ENCODE assay signal across 1 cellular context in the genomic region with DNA sequence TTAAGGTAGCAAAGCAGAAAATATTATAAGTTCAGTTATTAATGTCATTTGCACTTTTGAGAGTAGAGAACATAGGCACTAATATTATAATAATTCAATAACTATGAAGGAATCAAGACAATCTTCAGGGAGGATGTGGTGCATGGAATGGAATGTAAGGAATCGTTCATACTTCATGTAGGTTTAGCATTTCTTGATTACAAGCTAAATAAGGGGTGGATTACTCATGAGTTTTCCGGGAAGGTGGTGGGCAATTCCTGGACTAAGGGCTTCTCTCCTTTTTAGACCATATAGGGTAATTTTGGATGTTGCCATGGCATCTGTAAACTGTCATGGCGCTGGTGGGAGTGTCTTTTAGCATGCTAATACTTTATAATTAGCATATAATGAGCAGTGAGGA.
TF ChIP-seq lines count a peak whose summit lies in the region.

No MANE protein-coding gene starts in this region.

TF ChIP-seq in GM23338, 12 proteins besides CTCF, POLR2A, EP300 and RAD21:
- TF ChIP-seq, protein P1, sequence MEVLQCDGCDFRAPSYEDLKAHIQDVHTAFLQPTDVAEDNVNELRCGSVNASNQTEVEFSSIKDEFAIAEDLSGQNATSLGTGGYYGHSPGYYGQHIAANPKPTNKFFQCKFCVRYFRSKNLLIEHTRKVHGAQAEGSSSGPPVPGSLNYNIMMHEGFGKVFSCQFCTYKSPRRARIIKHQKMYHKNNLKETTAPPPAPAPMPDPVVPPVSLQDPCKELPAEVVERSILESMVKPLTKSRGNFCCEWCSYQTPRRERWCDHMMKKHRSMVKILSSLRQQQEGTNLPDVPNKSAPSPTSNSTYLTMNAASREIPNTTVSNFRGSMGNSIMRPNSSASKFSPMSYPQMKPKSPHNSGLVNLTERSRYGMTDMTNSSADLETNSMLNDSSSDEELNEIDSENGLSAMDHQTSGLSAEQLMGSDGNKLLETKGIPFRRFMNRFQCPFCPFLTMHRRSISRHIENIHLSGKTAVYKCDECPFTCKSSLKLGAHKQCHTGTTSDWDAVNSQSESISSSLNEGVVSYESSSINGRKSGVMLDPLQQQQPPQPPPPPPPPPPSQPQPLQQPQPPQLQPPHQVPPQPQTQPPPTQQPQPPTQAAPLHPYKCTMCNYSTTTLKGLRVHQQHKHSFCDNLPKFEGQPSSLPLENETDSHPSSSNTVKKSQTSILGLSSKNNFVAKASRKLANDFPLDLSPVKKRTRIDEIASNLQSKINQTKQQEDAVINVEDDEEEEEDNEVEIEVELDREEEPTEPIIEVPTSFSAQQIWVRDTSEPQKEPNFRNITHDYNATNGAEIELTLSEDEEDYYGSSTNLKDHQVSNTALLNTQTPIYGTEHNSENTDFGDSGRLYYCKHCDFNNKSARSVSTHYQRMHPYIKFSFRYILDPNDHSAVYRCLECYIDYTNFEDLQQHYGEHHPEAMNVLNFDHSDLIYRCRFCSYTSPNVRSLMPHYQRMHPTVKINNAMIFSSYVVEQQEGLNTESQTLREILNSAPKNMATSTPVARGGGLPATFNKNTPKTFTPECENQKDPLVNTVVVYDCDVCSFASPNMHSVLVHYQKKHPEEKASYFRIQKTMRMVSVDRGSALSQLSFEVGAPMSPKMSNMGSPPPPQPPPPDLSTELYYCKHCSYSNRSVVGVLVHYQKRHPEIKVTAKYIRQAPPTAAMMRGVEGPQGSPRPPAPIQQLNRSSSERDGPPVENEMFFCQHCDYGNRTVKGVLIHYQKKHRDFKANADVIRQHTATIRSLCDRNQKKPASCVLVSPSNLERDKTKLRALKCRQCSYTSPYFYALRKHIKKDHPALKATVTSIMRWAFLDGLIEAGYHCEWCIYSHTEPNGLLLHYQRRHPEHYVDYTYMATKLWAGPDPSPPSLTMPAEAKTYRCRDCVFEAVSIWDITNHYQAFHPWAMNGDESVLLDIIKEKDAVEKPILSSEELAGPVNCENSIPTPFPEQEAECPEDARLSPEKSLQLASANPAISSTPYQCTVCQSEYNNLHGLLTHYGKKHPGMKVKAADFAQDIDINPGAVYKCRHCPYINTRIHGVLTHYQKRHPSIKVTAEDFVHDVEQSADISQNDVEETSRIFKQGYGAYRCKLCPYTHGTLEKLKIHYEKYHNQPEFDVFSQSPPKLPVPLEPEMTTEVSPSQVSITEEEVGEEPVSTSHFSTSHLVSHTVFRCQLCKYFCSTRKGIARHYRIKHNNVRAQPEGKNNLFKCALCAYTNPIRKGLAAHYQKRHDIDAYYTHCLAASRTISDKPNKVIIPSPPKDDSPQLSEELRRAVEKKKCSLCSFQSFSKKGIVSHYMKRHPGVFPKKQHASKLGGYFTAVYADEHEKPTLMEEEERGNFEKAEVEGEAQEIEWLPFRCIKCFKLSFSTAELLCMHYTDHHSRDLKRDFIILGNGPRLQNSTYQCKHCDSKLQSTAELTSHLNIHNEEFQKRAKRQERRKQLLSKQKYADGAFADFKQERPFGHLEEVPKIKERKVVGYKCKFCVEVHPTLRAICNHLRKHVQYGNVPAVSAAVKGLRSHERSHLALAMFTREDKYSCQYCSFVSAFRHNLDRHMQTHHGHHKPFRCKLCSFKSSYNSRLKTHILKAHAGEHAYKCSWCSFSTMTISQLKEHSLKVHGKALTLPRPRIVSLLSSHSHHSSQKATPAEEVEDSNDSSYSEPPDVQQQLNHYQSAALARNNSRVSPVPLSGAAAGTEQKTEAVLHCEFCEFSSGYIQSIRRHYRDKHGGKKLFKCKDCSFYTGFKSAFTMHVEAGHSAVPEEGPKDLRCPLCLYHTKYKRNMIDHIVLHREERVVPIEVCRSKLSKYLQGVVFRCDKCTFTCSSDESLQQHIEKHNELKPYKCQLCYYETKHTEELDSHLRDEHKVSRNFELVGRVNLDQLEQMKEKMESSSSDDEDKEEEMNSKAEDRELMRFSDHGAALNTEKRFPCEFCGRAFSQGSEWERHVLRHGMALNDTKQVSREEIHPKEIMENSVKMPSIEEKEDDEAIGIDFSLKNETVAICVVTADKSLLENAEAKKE (CRISPR knock-in tag; IDR thresholded peaks at IDR 0.05), result no peak
- TF ChIP-seq EZH2 (IDR thresholded peaks at IDR 0.05; ENCODE audit: low read depth, unreplicated experiment), result no peak
- no peak for TF ChIP-seq STAT1 (IDR thresholded peaks at IDR 0.05; ENCODE audit: unreplicated experiment)
- no peak for TF ChIP-seq JUNB (IDR thresholded peaks at IDR 0.05; ENCODE audit: unreplicated experiment)
- TF ChIP-seq ZNF331 (CRISPR knock-in tag; IDR thresholded peaks at IDR 0.05; ENCODE audit: low read depth), result no peak
- TF ChIP-seq ZNF114 (CRISPR knock-in tag; IDR thresholded peaks at IDR 0.05), result no peak
- TF ChIP-seq, protein P2, sequence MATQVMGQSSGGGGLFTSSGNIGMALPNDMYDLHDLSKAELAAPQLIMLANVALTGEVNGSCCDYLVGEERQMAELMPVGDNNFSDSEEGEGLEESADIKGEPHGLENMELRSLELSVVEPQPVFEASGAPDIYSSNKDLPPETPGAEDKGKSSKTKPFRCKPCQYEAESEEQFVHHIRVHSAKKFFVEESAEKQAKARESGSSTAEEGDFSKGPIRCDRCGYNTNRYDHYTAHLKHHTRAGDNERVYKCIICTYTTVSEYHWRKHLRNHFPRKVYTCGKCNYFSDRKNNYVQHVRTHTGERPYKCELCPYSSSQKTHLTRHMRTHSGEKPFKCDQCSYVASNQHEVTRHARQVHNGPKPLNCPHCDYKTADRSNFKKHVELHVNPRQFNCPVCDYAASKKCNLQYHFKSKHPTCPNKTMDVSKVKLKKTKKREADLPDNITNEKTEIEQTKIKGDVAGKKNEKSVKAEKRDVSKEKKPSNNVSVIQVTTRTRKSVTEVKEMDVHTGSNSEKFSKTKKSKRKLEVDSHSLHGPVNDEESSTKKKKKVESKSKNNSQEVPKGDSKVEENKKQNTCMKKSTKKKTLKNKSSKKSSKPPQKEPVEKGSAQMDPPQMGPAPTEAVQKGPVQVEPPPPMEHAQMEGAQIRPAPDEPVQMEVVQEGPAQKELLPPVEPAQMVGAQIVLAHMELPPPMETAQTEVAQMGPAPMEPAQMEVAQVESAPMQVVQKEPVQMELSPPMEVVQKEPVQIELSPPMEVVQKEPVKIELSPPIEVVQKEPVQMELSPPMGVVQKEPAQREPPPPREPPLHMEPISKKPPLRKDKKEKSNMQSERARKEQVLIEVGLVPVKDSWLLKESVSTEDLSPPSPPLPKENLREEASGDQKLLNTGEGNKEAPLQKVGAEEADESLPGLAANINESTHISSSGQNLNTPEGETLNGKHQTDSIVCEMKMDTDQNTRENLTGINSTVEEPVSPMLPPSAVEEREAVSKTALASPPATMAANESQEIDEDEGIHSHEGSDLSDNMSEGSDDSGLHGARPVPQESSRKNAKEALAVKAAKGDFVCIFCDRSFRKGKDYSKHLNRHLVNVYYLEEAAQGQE (IDR thresholded peaks at IDR 0.05; ENCODE audit: unreplicated experiment), result no peak
- TF ChIP-seq POLR2AphosphoS5 (IDR thresholded peaks at IDR 0.05; ENCODE audit: low read depth), result no peak
- TF ChIP-seq, protein P3, sequence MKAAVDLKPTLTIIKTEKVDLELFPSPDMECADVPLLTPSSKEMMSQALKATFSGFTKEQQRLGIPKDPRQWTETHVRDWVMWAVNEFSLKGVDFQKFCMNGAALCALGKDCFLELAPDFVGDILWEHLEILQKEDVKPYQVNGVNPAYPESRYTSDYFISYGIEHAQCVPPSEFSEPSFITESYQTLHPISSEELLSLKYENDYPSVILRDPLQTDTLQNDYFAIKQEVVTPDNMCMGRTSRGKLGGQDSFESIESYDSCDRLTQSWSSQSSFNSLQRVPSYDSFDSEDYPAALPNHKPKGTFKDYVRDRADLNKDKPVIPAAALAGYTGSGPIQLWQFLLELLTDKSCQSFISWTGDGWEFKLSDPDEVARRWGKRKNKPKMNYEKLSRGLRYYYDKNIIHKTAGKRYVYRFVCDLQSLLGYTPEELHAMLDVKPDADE (IDR thresholded peaks at IDR 0.05), result no peak
- TF ChIP-seq NANOG (IDR thresholded peaks at IDR 0.05; ENCODE audit: borderline replicate concordance), result no peak
- no peak for TF ChIP-seq EZH2phosphoT487 (IDR thresholded peaks at IDR 0.05; ENCODE audit: unreplicated experiment)
- no peak for TF ChIP-seq CREB1 (CRISPR knock-in tag; IDR thresholded peaks at IDR 0.05; ENCODE audit: low read depth)
TF ChIP-seq in GM23338: peak in this region for 0.
